ENCODE assay signal across 1 cellular context in genomic region chr1:146051853-146052676, GRCh38.
TF ChIP-seq lines count a peak whose summit lies in the region.

No MANE protein-coding gene starts in this region.

TF ChIP-seq in K562, 482 proteins besides CTCF, POLR2A, EP300 and RAD21 (continued from another document and continues in another):
- TF ChIP-seq ZNF518B (CRISPR knock-in tag; IDR thresholded peaks at IDR 0.05) (peak; percentile 92), TRIM24 (IDR thresholded peaks at IDR 0.05) (peak; percentile 68 to 73), ZNF174 (CRISPR knock-in tag; IDR thresholded peaks at IDR 0.05) (peak; percentile 80; the same call in 1 of the 2 replicates), RFX7 (CRISPR knock-in tag; IDR thresholded peaks at IDR 0.05) (peak; percentile 98), CAMTA2 (CRISPR knock-in tag; conservative IDR thresholded peaks at IDR 0.05) (peak; percentile 98), BCOR (IDR thresholded peaks at IDR 0.05) (peak; percentile 76), FOXK2 (conservative IDR thresholded peaks at IDR 0.05 in 1 of 2, IDR thresholded peaks at IDR 0.05 in 1 of 2; ENCODE audit: low read depth in 2 of 2) (peak; percentile 60 to 68), MEF2D (tag; conservative IDR thresholded peaks at IDR 0.05; ENCODE audit: low read depth) (peak; percentile 85), GTF2A2 (tag; IDR thresholded peaks at IDR 0.05) (peak; percentile 93), ZBTB26 (CRISPR knock-in tag; IDR thresholded peaks at IDR 0.05) (peak; percentile 99), PRDM10 (IDR thresholded peaks at IDR 0.05; ENCODE audit: partially characterized antibody) (peak; percentile 50), ZMIZ1 (IDR thresholded peaks at IDR 0.05; ENCODE audit: low read depth in 2 of 2, low read length in 2 of 2) (peak in 1 of 2 experiments; percentile 100; a peak in 2 of 4 replicates), NR2C2 (CRISPR knock-in tag; IDR thresholded peaks at IDR 0.05) (peak; percentile 79), NR2C2 (tag; IDR thresholded peaks at IDR 0.05) (peak; percentile 61), ESRRB (CRISPR knock-in tag; IDR thresholded peaks at IDR 0.05; ENCODE audit: borderline replicate concordance) (peak; percentile 98), OTX1 (CRISPR knock-in tag; IDR thresholded peaks at IDR 0.05) (peak; percentile 100), BACH1 (tag; IDR thresholded peaks at IDR 0.05) (peak; percentile 21; the same call in 1 of the 2 replicates), CGGBP1 (CRISPR knock-in tag; IDR thresholded peaks at IDR 0.05) (peak; percentile 99), ZKSCAN1 (IDR thresholded peaks at IDR 0.05; ENCODE audit: low read depth, low read length) (peak; percentile 87), ZBTB43 (CRISPR knock-in tag; IDR thresholded peaks at IDR 0.05) (peak; percentile 81), NCOA1 (IDR thresholded peaks at IDR 0.05; ENCODE audit: low read depth) (peak; percentile 59; the same call in 1 of the 2 replicates), TFE3 (CRISPR knock-in tag; IDR thresholded peaks at IDR 0.05) (0 out of 2 replicates have a peak, but pooled peaks have one; percentile 33), FIP1L1 (IDR thresholded peaks at IDR 0.05; ENCODE audit: low read depth, low read length, poor library complexity, severe bottlenecking) (peak; percentile 38), GATAD2B (IDR thresholded peaks at IDR 0.05; ENCODE audit: borderline replicate concordance) (peak; percentile 82; the same call in 1 of the 2 replicates), ZBTB11 (CRISPR knock-in tag; IDR thresholded peaks at IDR 0.05) (peak in 1 of 3 experiments; percentile 72; a peak in 1 of 6 replicates), NCOA6 (IDR thresholded peaks at IDR 0.05) (peak; percentile 73; the same call in 1 of the 2 replicates), ZNF436 (CRISPR knock-in tag; IDR thresholded peaks at IDR 0.05) (peak; percentile 94), MLLT1 (IDR thresholded peaks at IDR 0.05) (peak; percentile 96 to 98), LEF1 (IDR thresholded peaks at IDR 0.05) (peak; percentile 86; the same call in 1 of the 2 replicates), RNF219 (CRISPR knock-in tag; IDR thresholded peaks at IDR 0.05) (peak; percentile 82), KLF13 (tag; IDR thresholded peaks at IDR 0.05; ENCODE audit: borderline replicate concordance, low read depth) (peak; percentile 42; the same call in 1 of the 2 replicates), XRCC3 (IDR thresholded peaks at IDR 0.05) (peak; percentile 48; the same call in 1 of the 2 replicates), POLR2H (tag; IDR thresholded peaks at IDR 0.05; ENCODE audit: low read depth) (peak; percentile 99), ZKSCAN8 (CRISPR knock-in tag; IDR thresholded peaks at IDR 0.05) (peak; percentile 74; the same call in 1 of the 2 replicates)
